20 cellular contexts compared by ENCODE assay signal in genomic region chr14:83757896-83758295, GRCh38.
DNase-seq lines count a peak whose midpoint lies in the region; ATAC-seq and TF ChIP-seq lines count a peak whose summit lies in the region.
"Had no signal": no experiment of that assay in that cellular context is flagged by ENCODE, and none has a peak within 500 bp of the region (broad histone marks: within the 10 kb centered on the region; RNA-seq: fewer than 3 reads in every experiment).

No MANE protein-coding gene starts in this region.

- in situ Hi-C loops in IMR-90 (cut with MboI; ENCODE audit: low sequenced_read_pairs), result no loop called here
- in situ Hi-C loops in transverse colon (cut with MboI; ENCODE audit: low pct_ligation_motif_present in 1 of 4, low pct_unique_long_range_greater_than_20kb in 1 of 4, low sequenced_read_pairs in 3 of 4), result no loop called here

- CTCF ChIA-PET in IMR-90 (lab: Yijun Ruan, JAX), result interaction anchor here (1.1 kb wide), 1 partner anchor 16 kb away, joined by 5 read pairs; no protein-coding TSS in a partner anchor
- CTCF ChIA-PET in activated CD4-positive, alpha-beta memory T cell treated with anti-CD3 and anti-CD28 coated beads, Interleukin-2, amount 10 ng/mL, durations not matched to agents 7 days and 5 days (lab: Charles Lee), result no interaction called here

- POLR2A ChIA-PET in IMR-90 (lab: Charles Lee; ENCODE audit: unreplicated experiment), result no interaction called here
- POLR2A ChIA-PET in activated CD4-positive, alpha-beta memory T cell treated with anti-CD3 and anti-CD28 coated beads, Interleukin-2, amount 10 ng/mL, durations not matched to agents 7 days and 5 days (lab: Charles Lee), result no interaction called here

- no peak overlapping the region for H2AK9ac ChIP-seq in IMR-90 (replicated peaks; ENCODE audit: low read depth, low read length, poor library complexity)

- DNase-seq in NCI-H1694 treated with DMSO at 0.1 percent for 48 hours (lab: John Stamatoyannopoulos, UW) (peak; percentile 40), NCI-H1694 (lab: John Stamatoyannopoulos, UW) (no peak), IMR-90 (peak; percentile 77), fibroblast of gingiva (ENCODE audit: low read depth) (peak; percentile 42), non-pigmented ciliary epithelial cell (ENCODE audit: low read depth) (peak; percentile 36), transverse colon (no peak)
- DNase-seq in stimulated activated naive B cell treated with anti-CD40 and anti-IgM and Interleukin-4, amounts not matched to agents 10 μg/mL and 1 μg/mL and 100 μg/mL, for 72 hours, result no peak
- DNase-seq in activated CD4-positive, alpha-beta memory T cell treated with anti-CD3 and anti-CD28 coated beads, Interleukin-2, amount 10 ng/mL, durations not matched to agents 7 days and 5 days, result no peak
- DNase-seq: COR-L47, DMS153, H7, NCI-H1048, NCI-H146, NCI-H510A treated with DMSO at 0.1 percent for 48 hours, Right ventricle myocardium superior had no signal

- no peak for TF ChIP-seq RAD21 in IMR-90 (IDR thresholded peaks at IDR 0.05; ENCODE audit: low read length)

- TF ChIP-seq CTCF in IMR-90 (conservative IDR thresholded peaks at IDR 0.05; ENCODE audit: low read depth, low read length) (no peak), transverse colon (IDR thresholded peaks at IDR 0.05) (no peak)

- 0 out of 2 replicates have a peak overlapping the region, but pooled peaks have one; percentile 62 for H4K5ac ChIP-seq in IMR-90 (ENCODE audit: low read depth, low read length)

- no peak overlapping the region for H3K4ac ChIP-seq in IMR-90 (ENCODE audit: low read depth, low read length)

- H3K36me3 ChIP-seq in IMR-90 (ENCODE audit: control insufficient read depth, insufficient read depth, low read length), result no peaks in the 10 kb centered on the region
- H3K36me3 ChIP-seq in transverse colon, result no peaks in the 10 kb centered on the region

- H3K27ac Mint-ChIP-seq in stimulated activated naive B cell treated with anti-CD40 and anti-IgM and Interleukin-4, amounts not matched to agents 10 μg/mL and 1 μg/mL and 100 μg/mL, for 72 hours, result no peak overlapping the region
- no peak overlapping the region for H3K27ac Mint-ChIP-seq in activated CD4-positive, alpha-beta memory T cell treated with anti-CD3 and anti-CD28 coated beads, Interleukin-2, amount 10 ng/mL, durations not matched to agents 7 days and 5 days

- no peak overlapping the region for H2BK15ac ChIP-seq in IMR-90 (ENCODE audit: low read depth, low read length)

- no peaks in the 10 kb centered on the region for H3K4me1 ChIP-seq in IMR-90 (ENCODE audit: control insufficient read depth, insufficient read depth, low read length)
- H3K4me1 ChIP-seq in transverse colon, result no peaks in the 10 kb centered on the region

- no peaks in the 10 kb centered on the region for H3K36me3 Mint-ChIP-seq in stimulated activated naive B cell treated with anti-CD40 and anti-IgM and Interleukin-4, amounts not matched to agents 10 μg/mL and 1 μg/mL and 100 μg/mL, for 72 hours
- H3K36me3 Mint-ChIP-seq in activated CD4-positive, alpha-beta memory T cell treated with anti-CD3 and anti-CD28 coated beads, Interleukin-2, amount 10 ng/mL, durations not matched to agents 7 days and 5 days (ENCODE audit: low read depth), result no peaks in the 10 kb centered on the region

- no peak for TF ChIP-seq EP300 in transverse colon (IDR thresholded peaks at IDR 0.05; ENCODE audit: low read depth)

- no peak overlapping the region for H3K4me3 ChIP-seq in IMR-90 (ENCODE audit: insufficient read depth, low read depth, low read length)
- H3K4me3 ChIP-seq in transverse colon, result no peak overlapping the region
- H3K4me3 ChIP-seq: GM12878, K562 had no signal

- BruUV-seq in IMR-90 (replicated peaks; lab: Mats Ljungman, UMichigan), result no TSS peak

- H4K91ac ChIP-seq in IMR-90 (ENCODE audit: insufficient read depth, low read depth, low read length), result no peak overlapping the region

- no peaks in the 10 kb centered on the region for H3K27me3 Mint-ChIP-seq in stimulated activated naive B cell treated with anti-CD40 and anti-IgM and Interleukin-4, amounts not matched to agents 10 μg/mL and 1 μg/mL and 100 μg/mL, for 72 hours
- no peaks in the 10 kb centered on the region for H3K27me3 Mint-ChIP-seq in activated CD4-positive, alpha-beta memory T cell treated with anti-CD3 and anti-CD28 coated beads, Interleukin-2, amount 10 ng/mL, durations not matched to agents 7 days and 5 days

- no peak overlapping the region for H3K14ac ChIP-seq in IMR-90 (replicated peaks; ENCODE audit: low read depth, low read length)

- no peak; the same call in 1 of the 2 replicates for ATAC-seq in IMR-90 (ENCODE audit: low read depth)
- ATAC-seq in stimulated activated naive B cell treated with anti-CD40 and anti-IgM and Interleukin-4, amounts not matched to agents 10 μg/mL and 1 μg/mL and 100 μg/mL, for 72 hours (replicated peaks), result no peak
- ATAC-seq: GM12878, K562, Panc1 had no signal

- H2AFZ ChIP-seq in IMR-90 (replicated peaks; ENCODE audit: low read length, poor library complexity), result no peak overlapping the region

- WGBS in IMR-90 (ENCODE audit: extremely low coverage in 2 of 2, insufficient read length in 1 of 2), 2 experiments, result 100% methylated on average over 2 of the region's 3 CpGs; no CpG with 5 or more reads in 1 of the 2 experiments
- WGBS in transverse colon (ENCODE audit: low coverage in 1 of 2), 2 donors, result 63 to 73% methylated on average over 3 of the region's 3 CpGs

- H3K4me1 Mint-ChIP-seq in stimulated activated naive B cell treated with anti-CD40 and anti-IgM and Interleukin-4, amounts not matched to agents 10 μg/mL and 1 μg/mL and 100 μg/mL, for 72 hours, result no peaks in the 10 kb centered on the region
- H3K4me1 Mint-ChIP-seq in activated CD4-positive, alpha-beta memory T cell treated with anti-CD3 and anti-CD28 coated beads, Interleukin-2, amount 10 ng/mL, durations not matched to agents 7 days and 5 days, result no peaks in the 10 kb centered on the region

- H3K79me1 ChIP-seq in IMR-90 (ENCODE audit: low read depth in 1 of 2, low read length in 2 of 2), result no peaks in the 10 kb centered on the region

- no peak overlapping the region for H4K8ac ChIP-seq in IMR-90 (ENCODE audit: low read depth in 2 of 2, low read length in 2 of 2)

- H3K56ac ChIP-seq in IMR-90 (ENCODE audit: extremely low read depth, insufficient read depth, low read length), result no peak overlapping the region

- H3K9ac ChIP-seq in IMR-90 (ENCODE audit: low read depth, low read length), result no peak overlapping the region

- no peak overlapping the region for H3K4me3 Mint-ChIP-seq in stimulated activated naive B cell treated with anti-CD40 and anti-IgM and Interleukin-4, amounts not matched to agents 10 μg/mL and 1 μg/mL and 100 μg/mL, for 72 hours
- H3K4me3 Mint-ChIP-seq in activated CD4-positive, alpha-beta memory T cell treated with anti-CD3 and anti-CD28 coated beads, Interleukin-2, amount 10 ng/mL, durations not matched to agents 7 days and 5 days, result no peak overlapping the region

- H3K4me2 ChIP-seq in IMR-90 (ENCODE audit: low read depth, low read length), result peak overlapping the region; percentile 49

- H2BK20ac ChIP-seq in IMR-90 (ENCODE audit: low read depth, low read length), result no peak overlapping the region

- no peaks in the 10 kb centered on the region for H3K27me3 ChIP-seq in IMR-90 (ENCODE audit: control insufficient read depth, insufficient read depth, low read length)
- H3K27me3 ChIP-seq in transverse colon, result no peaks in the 10 kb centered on the region

- no peaks in the 10 kb centered on the region for H4K20me1 ChIP-seq in IMR-90 (ENCODE audit: insufficient read depth, low read length)

- TF ChIP-seq POLR2A in IMR-90 (IDR thresholded peaks at IDR 0.05; ENCODE audit: low read depth, low read length), result no peak
- TF ChIP-seq POLR2A in transverse colon (IDR thresholded peaks at IDR 0.05), result no peak

- H3K9me3 Mint-ChIP-seq in stimulated activated naive B cell treated with anti-CD40 and anti-IgM and Interleukin-4, amounts not matched to agents 10 μg/mL and 1 μg/mL and 100 μg/mL, for 72 hours, result no peaks in the 10 kb centered on the region
- H3K9me3 Mint-ChIP-seq in activated CD4-positive, alpha-beta memory T cell treated with anti-CD3 and anti-CD28 coated beads, Interleukin-2, amount 10 ng/mL, durations not matched to agents 7 days and 5 days, result peaks cover 7% of the 10 kb centered on the region

- dilution Hi-C loops in IMR-90 (cut with HindIII; ENCODE audit: low sequenced_read_pairs, unreplicated experiment), result no loop called here

- H3K23ac ChIP-seq in IMR-90 (ENCODE audit: low read depth, low read length), result no peak overlapping the region

- H3K27ac ChIP-seq in IMR-90 (ENCODE audit: insufficient read depth, low read length), result peak overlapping the region; percentile 37; the same call in 1 of the 2 replicates
- no peak overlapping the region for H3K27ac ChIP-seq in transverse colon
- H3K27ac ChIP-seq: 22Rv1, C4-2B had no signal

- H3K18ac ChIP-seq in IMR-90 (ENCODE audit: low read depth, low read length), result no peak overlapping the region; the same call in 1 of the 2 replicates

- intact Hi-C loops in IMR-90 (cut with micrococcal nuclease) (no loop called here), transverse colon (cut with DNase I; ENCODE audit: low total_unique reads) (no loop called here)

- peak overlapping the region; percentile 9; the same call in 1 of the 2 replicates for H2BK120ac ChIP-seq in IMR-90 (ENCODE audit: low read depth, low read length)

- H3K9me3 ChIP-seq in IMR-90 (ENCODE audit: control insufficient read depth, insufficient read depth, low read length) (no peaks in the 10 kb centered on the region), transverse colon (no peaks in the 10 kb centered on the region)

- no peak overlapping the region for H2BK5ac ChIP-seq in IMR-90 (ENCODE audit: low read depth, low read length, poor library complexity, severe bottlenecking)

- H3K9me1 ChIP-seq in IMR-90 (ENCODE audit: insufficient read depth, low read length), result no peaks in the 10 kb centered on the region

- H2AK5ac ChIP-seq in IMR-90 (ENCODE audit: low read depth, low read length), result no peak overlapping the region

TF ChIP-seq in IMR-90, 13 proteins besides CTCF, POLR2A, EP300 and RAD21 (continues in another document):
- TF ChIP-seq FOS (IDR thresholded peaks at IDR 0.05; ENCODE audit: low read depth, low read length) (no peak), RFX5 (IDR thresholded peaks at IDR 0.05; ENCODE audit: low read depth, low read length) (no peak)
- TF ChIP-seq, protein P1, sequence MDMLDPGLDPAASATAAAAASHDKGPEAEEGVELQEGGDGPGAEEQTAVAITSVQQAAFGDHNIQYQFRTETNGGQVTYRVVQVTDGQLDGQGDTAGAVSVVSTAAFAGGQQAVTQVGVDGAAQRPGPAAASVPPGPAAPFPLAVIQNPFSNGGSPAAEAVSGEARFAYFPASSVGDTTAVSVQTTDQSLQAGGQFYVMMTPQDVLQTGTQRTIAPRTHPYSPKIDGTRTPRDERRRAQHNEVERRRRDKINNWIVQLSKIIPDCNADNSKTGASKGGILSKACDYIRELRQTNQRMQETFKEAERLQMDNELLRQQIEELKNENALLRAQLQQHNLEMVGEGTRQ (IDR thresholded peaks at IDR 0.05; ENCODE audit: low read depth, low read length), result no peak

Comparison
In these comparisons a context has a peak if more than half of its experiments do, and no peak if none do; other contexts are left out.
1. DNase-seq: peak in NCI-H1694 treated with DMSO at 0.1 percent for 48 hours (single experiment), IMR-90 (single experiment), fibroblast of gingiva (single experiment) and non-pigmented ciliary epithelial cell (single experiment); none in NCI-H1694 (single experiment), transverse colon (single experiment), stimulated activated naive B cell treated with anti-CD40 and anti-IgM and Interleukin-4, amounts not matched to agents 10 μg/mL and 1 μg/mL and 100 μg/mL, for 72 hours (single experiment) and activated CD4-positive, alpha-beta memory T cell treated with anti-CD3 and anti-CD28 coated beads, Interleukin-2, amount 10 ng/mL, durations not matched to agents 7 days and 5 days (single experiment).